22 cellular contexts compared by ENCODE assay signal in the genomic region with DNA sequence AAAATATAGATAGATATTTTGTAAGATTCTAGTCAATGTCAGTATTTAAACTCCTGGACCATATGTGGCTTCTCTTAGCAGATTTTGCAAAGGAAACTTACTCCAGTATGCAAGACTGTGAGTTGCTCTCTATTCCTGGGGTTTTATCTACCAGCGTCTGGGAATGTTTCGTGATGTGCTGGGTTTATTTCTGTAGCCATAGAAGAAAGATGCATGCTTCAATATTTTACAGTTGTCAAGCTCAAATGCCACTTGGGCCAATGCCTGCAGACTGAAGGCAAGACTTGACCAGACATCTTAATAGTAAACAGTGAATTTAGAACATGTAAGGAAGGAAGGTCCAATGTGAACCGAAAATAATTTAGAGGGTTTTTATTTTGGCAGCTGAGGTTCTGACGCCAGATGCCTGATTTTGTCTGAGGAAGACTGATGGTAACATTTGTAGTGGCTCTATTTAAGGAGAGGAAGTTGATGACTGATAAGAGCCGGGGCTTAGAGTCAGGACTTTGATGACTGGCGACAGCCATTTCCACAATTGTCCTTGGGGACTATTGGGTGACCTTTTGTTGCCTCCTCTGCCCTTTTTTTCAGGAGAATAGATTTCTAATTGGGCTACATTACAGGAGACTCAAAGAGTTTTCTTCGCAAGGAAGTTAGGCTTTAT.
DNase-seq lines count a peak whose midpoint lies in the region; TF ChIP-seq lines count a peak whose summit lies in the region.
"Had no signal": no experiment of that assay in that cellular context is flagged by ENCODE, and none has a peak within 500 bp of the region (broad histone marks: within the 10 kb centered on the region; RNA-seq: fewer than 3 reads in every experiment).

No MANE protein-coding gene starts in this region.

- H3K27ac ChIP-seq in HEK293 (ENCODE audit: extremely low read depth, low read depth, low read length) (no peak overlapping the region), mesodermal cell (ENCODE audit: low read depth, low read length, severe bottlenecking) (peak overlapping the region; percentile 53), colonic mucosa (no peak overlapping the region)
- H3K27ac ChIP-seq: ascending aorta, thoracic aorta had no signal

- H3K9ac ChIP-seq in colonic mucosa (ENCODE audit: low read depth in 2 of 2, low read length in 2 of 2): no peak overlapping the region

- peaks cover 2% of the 10 kb centered on the region for H3K27me3 Mint-ChIP-seq in glutamatergic neuron (ENCODE audit: unreplicated experiment)
- peaks cover 3% of the 10 kb centered on the region for H3K27me3 Mint-ChIP-seq in progenitor cell of endocrine pancreas

- H3K4me1 ChIP-seq in HEK293 (ENCODE audit: control insufficient read depth, insufficient read depth, low read length) (peaks cover 8% of the 10 kb centered on the region), mesodermal cell (ENCODE audit: control insufficient read depth, insufficient read depth, low read length, poor library complexity, severe bottlenecking) (peaks cover 11% of the 10 kb centered on the region), colonic mucosa (no peaks in the 10 kb centered on the region)
- H3K4me1 ChIP-seq: ascending aorta had no signal

- no peaks in the 10 kb centered on the region for H3K9me3 ChIP-seq in HEK293 (ENCODE audit: control insufficient read depth, insufficient read depth, low read depth, low read length)
- no peaks in the 10 kb centered on the region for H3K9me3 ChIP-seq in mesodermal cell (ENCODE audit: control insufficient read depth, low read length)
- H3K9me3 ChIP-seq in colonic mucosa: no peaks in the 10 kb centered on the region
- H3K9me3 ChIP-seq: ascending aorta, mucosa of descending colon, thoracic aorta had no signal

- no peaks in the 10 kb centered on the region for H3K9me3 Mint-ChIP-seq in glutamatergic neuron (ENCODE audit: unreplicated experiment)
- no peaks in the 10 kb centered on the region for H3K9me3 Mint-ChIP-seq in progenitor cell of endocrine pancreas (ENCODE audit: low read depth)
- H3K9me3 Mint-ChIP-seq: activated naive CD4-positive, alpha-beta T cell treated with anti-CD3 and anti-CD28 coated beads, Interleukin-2, amount 10 ng/mL, durations not matched to agents 7 days and 5 days; CD4-positive, CD25-positive, alpha-beta regulatory T cell; endodermal cell; stimulated activated naive B cell treated with anti-CD40 and anti-IgM and Interleukin-4, amounts not matched to agents 10 μg/mL and 1 μg/mL and 100 μg/mL, for 72 hours had no signal

- TF ChIP-seq CTCF in HEK293 (tag by site-specific recombination; IDR thresholded peaks at IDR 0.05): no peak
- no peak for TF ChIP-seq CTCF in glutamatergic neuron (IDR thresholded peaks at IDR 0.05; ENCODE audit: partially characterized antibody, unreplicated experiment)
- TF ChIP-seq CTCF in progenitor cell of endocrine pancreas (IDR thresholded peaks at IDR 0.05; ENCODE audit: unreplicated experiment): no peak
- TF ChIP-seq CTCF in foreskin fibroblast (IDR thresholded peaks at IDR 0.05; ENCODE audit: low read depth, low read length): no peak
- TF ChIP-seq CTCF in colonic mucosa (IDR thresholded peaks at IDR 0.05): no peak

- H3K4me3 ChIP-seq in HEK293 (ENCODE audit: low read depth, low read length) (no peak overlapping the region), mesodermal cell (ENCODE audit: extremely low read depth, insufficient read depth, low read length, poor library complexity, severe bottlenecking) (no peak overlapping the region), foreskin fibroblast (ENCODE audit: low read depth in 1 of 2, low read length in 2 of 2) (no peak overlapping the region), colonic mucosa (no peak overlapping the region)
- H3K4me3 ChIP-seq: mucosa of descending colon, smooth muscle cell, thoracic aorta had no signal

- H3K36me3 Mint-ChIP-seq in glutamatergic neuron (ENCODE audit: unreplicated experiment) (no peaks in the 10 kb centered on the region), progenitor cell of endocrine pancreas (ENCODE audit: insufficient read depth) (no peaks in the 10 kb centered on the region)
- H3K36me3 Mint-ChIP-seq: activated CD8-positive, alpha-beta memory T cell treated with anti-CD3 and anti-CD28 coated beads, Interleukin-2, amount 10 ng/mL, durations not matched to agents 7 days and 5 days; activated naive CD4-positive, alpha-beta T cell treated with anti-CD3 and anti-CD28 coated beads, Interleukin-2, amount 10 ng/mL, durations not matched to agents 7 days and 5 days; CD4-positive, CD25-positive, alpha-beta regulatory T cell; stimulated activated naive B cell treated with anti-CD40 and anti-IgM and Interleukin-4, amounts not matched to agents 10 μg/mL and 1 μg/mL and 100 μg/mL, for 72 hours had no signal

- intact Hi-C loops in colonic mucosa (cut with DNase I): no loop called here

- POLR2A ChIA-PET in HEK293 (lab: Yijun Ruan, JAX): no interaction called here

- H3K27me3 ChIP-seq in colonic mucosa: no peaks in the 10 kb centered on the region
- H3K27me3 ChIP-seq: ascending aorta had no signal

- no peaks in the 10 kb centered on the region for H3K36me3 ChIP-seq in HEK293 (ENCODE audit: control insufficient read depth in 2 of 2, insufficient read depth in 1 of 2, low read length in 2 of 2)
- no peaks in the 10 kb centered on the region for H3K36me3 ChIP-seq in mesodermal cell (ENCODE audit: control insufficient read depth, insufficient read depth, low read length)
- H3K36me3 ChIP-seq in colonic mucosa: no peaks in the 10 kb centered on the region
- H3K36me3 ChIP-seq: ascending aorta, thoracic aorta had no signal

- peak; percentile 47 for DNase-seq in OCI-M1 (lab: John Stamatoyannopoulos, UW)
- DNase-seq in glutamatergic neuron: no peak
- no peak for DNase-seq in progenitor cell of endocrine pancreas (ENCODE audit: low spot score, unreplicated experiment)
- DNase-seq in foreskin fibroblast: no peak
- no peak for DNase-seq in colonic mucosa
- DNase-seq in effector CD4-positive, alpha-beta T cell: no peak
- DNase-seq: activated CD4-positive, alpha-beta T cell treated with anti-CD3 and anti-CD28 coated beads for 48 hours; activated CD8-positive, alpha-beta memory T cell treated with anti-CD3 and anti-CD28 coated beads, Interleukin-2, amount 10 ng/mL, durations not matched to agents 7 days and 5 days; activated naive CD4-positive, alpha-beta T cell treated with anti-CD3 and anti-CD28 coated beads, Interleukin-2, amount 10 ng/mL, durations not matched to agents 7 days and 5 days; CD4-positive, CD25-positive, alpha-beta regulatory T cell; cerebellar nuclear complex; DMS 273 treated with DMSO at 0.1 percent for 48 hours; endodermal cell; left colon; mucosa of descending colon; NCI-H187; stimulated activated naive B cell treated with anti-CD40 and anti-IgM and Interleukin-4, amounts not matched to agents 10 μg/mL and 1 μg/mL and 100 μg/mL, for 72 hours had no signal

- H3K27ac Mint-ChIP-seq in glutamatergic neuron (ENCODE audit: unreplicated experiment): peak overlapping the region; percentile 35
- no peak overlapping the region for H3K27ac Mint-ChIP-seq in progenitor cell of endocrine pancreas
- H3K27ac Mint-ChIP-seq: activated CD8-positive, alpha-beta memory T cell treated with anti-CD3 and anti-CD28 coated beads, Interleukin-2, amount 10 ng/mL, durations not matched to agents 7 days and 5 days; activated naive CD4-positive, alpha-beta T cell treated with anti-CD3 and anti-CD28 coated beads, Interleukin-2, amount 10 ng/mL, durations not matched to agents 7 days and 5 days; CD4-positive, CD25-positive, alpha-beta regulatory T cell; endodermal cell; stimulated activated naive B cell treated with anti-CD40 and anti-IgM and Interleukin-4, amounts not matched to agents 10 μg/mL and 1 μg/mL and 100 μg/mL, for 72 hours had no signal

- peaks cover 51% of the 10 kb centered on the region for H3K4me1 Mint-ChIP-seq in glutamatergic neuron (ENCODE audit: low read depth, unreplicated experiment)
- H3K4me1 Mint-ChIP-seq in progenitor cell of endocrine pancreas (ENCODE audit: low read depth): peaks cover 9% of the 10 kb centered on the region
- H3K4me1 Mint-ChIP-seq: activated CD8-positive, alpha-beta memory T cell treated with anti-CD3 and anti-CD28 coated beads, Interleukin-2, amount 10 ng/mL, durations not matched to agents 7 days and 5 days; activated naive CD4-positive, alpha-beta T cell treated with anti-CD3 and anti-CD28 coated beads, Interleukin-2, amount 10 ng/mL, durations not matched to agents 7 days and 5 days; CD4-positive, CD25-positive, alpha-beta regulatory T cell had no signal

- H3K4me3 Mint-ChIP-seq in glutamatergic neuron (ENCODE audit: unreplicated experiment) (peak overlapping the region; percentile 8), progenitor cell of endocrine pancreas (ENCODE audit: low read depth) (no peak overlapping the region)
- H3K4me3 Mint-ChIP-seq: activated CD8-positive, alpha-beta memory T cell treated with anti-CD3 and anti-CD28 coated beads, Interleukin-2, amount 10 ng/mL, durations not matched to agents 7 days and 5 days; activated naive CD4-positive, alpha-beta T cell treated with anti-CD3 and anti-CD28 coated beads, Interleukin-2, amount 10 ng/mL, durations not matched to agents 7 days and 5 days; CD4-positive, CD25-positive, alpha-beta regulatory T cell; endodermal cell; stimulated activated naive B cell treated with anti-CD40 and anti-IgM and Interleukin-4, amounts not matched to agents 10 μg/mL and 1 μg/mL and 100 μg/mL, for 72 hours had no signal

- CTCF ChIA-PET in HEK293 (lab: Yijun Ruan, JAX): no interaction called here

- 73 to 83% methylated on average over 4 to 5 of the region's 7 CpGs for WGBS in mesodermal cell (ENCODE audit: insufficient coverage in 2 of 2), 2 experiments

TF ChIP-seq in HEK293, 187 proteins besides CTCF, POLR2A, EP300 and RAD21:
- TF ChIP-seq, protein P1, sequence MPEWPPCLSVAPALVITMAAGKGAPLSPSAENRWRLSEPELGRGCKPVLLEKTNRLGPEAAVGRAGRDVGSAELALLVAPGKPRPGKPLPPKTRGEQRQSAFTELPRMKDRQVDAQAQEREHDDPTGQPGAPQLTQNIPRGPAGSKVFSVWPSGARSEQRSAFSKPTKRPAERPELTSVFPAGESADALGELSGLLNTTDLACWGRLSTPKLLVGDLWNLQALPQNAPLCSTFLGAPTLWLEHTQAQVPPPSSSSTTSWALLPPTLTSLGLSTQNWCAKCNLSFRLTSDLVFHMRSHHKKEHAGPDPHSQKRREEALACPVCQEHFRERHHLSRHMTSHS (tag by site-specific recombination; IDR thresholded peaks at IDR 0.05): no peak
- no peak for TF ChIP-seq ZNF335 (tag by site-specific recombination; conservative IDR thresholded peaks at IDR 0.05)
- no peak for TF ChIP-seq KLF1 (tag by site-specific recombination; IDR thresholded peaks at IDR 0.05)
- peak; percentile 73 for TF ChIP-seq TCF7L2 (IDR thresholded peaks at IDR 0.05; ENCODE audit: borderline replicate concordance, low read depth, low read length)
- TF ChIP-seq ZFHX2 (tag by site-specific recombination; conservative IDR thresholded peaks at IDR 0.05): no peak
TF ChIP-seq in HEK293: peak in this region for 1.
